ENCODE assay signal across 32 cellular contexts in genomic region chr6:43524483-43524961, GRCh38. TPM values are rescaled to one million over a fixed set of nuclear protein-coding genes. Genes with fewer than 3 reads are reported as not detected.
A peak's percentile ranks its signal among the peaks of the same experiment; 100 is the strongest.
DNase-seq lines count a peak whose midpoint lies in the region; ATAC-seq, FAIRE-seq and TF ChIP-seq lines count a peak whose summit lies in the region.
"Had no signal": no experiment of that assay in that cellular context is flagged by ENCODE, and none has a peak within 500 bp of the region (broad histone marks: within the 10 kb centered on the region; RNA-seq: fewer than 3 reads in every experiment).

No MANE protein-coding gene starts in this region.

- FAIRE-seq in GM12878 (lab: Jason Lieb, UNC) = no peak
- FAIRE-seq: A204.1, H1, pancreas, TTC549 had no signal

- TF ChIP-seq POLR2A in HCT116 (IDR thresholded peaks at IDR 0.05; ENCODE audit: borderline replicate concordance, extremely low read depth, insufficient read depth, insufficient read length) (no peak), GM12878 (IDR thresholded peaks at IDR 0.05; ENCODE audit: low read depth, low read length) (peak; percentile 63)

- H3K4me1 ChIP-seq in HCT116 (ENCODE audit: control insufficient read depth in 1 of 2, insufficient read depth in 2 of 2, low read length in 2 of 2) = no peaks in the 10 kb centered on the region
- no peaks in the 10 kb centered on the region for H3K4me1 ChIP-seq in GM12878 (ENCODE audit: control insufficient read depth, insufficient read depth, low read length)
- H3K4me1 ChIP-seq: pancreas, Peyer's patch, SJSA1, transverse colon had no signal

- BruUV-seq in HCT116 (replicated peaks; lab: Mats Ljungman, UMichigan) (no TSS peak), GM12878 (replicated peaks; lab: Mats Ljungman, UMichigan) (no TSS peak)

- DNase-seq in activated CD8-positive, alpha-beta memory T cell treated with anti-CD3 and anti-CD28 coated beads, Interleukin-2, amount 10 ng/mL, durations not matched to agents 7 days and 5 days = no peak
- DNase-seq in activated CD8-positive, alpha-beta memory T cell treated with anti-CD3 and anti-CD28 coated beads, Interleukin-2, amount 50 U/mL, for 48 hours = no peak
- DNase-seq in HCT116 (ENCODE audit: low read depth, low spot score) (no peak), GM12878 (ENCODE audit: low read depth, low spot score) (no peak), NCI-H1930 (lab: John Stamatoyannopoulos, UW) (no peak), left cardiac atrium (no peak)
- DNase-seq in stimulated activated effector memory CD8-positive, alpha-beta T cell treated with anti-CD3 and anti-CD28 coated beads, Interleukin-12 subunit alpha, Interleukin-12 subunit beta, amount 100 ng/mL, for 72 hours (ENCODE audit: low spot score in 2 of 2) = no peak
- DNase-seq: activated CD4-positive, alpha-beta T cell treated with anti-CD3 and anti-CD28 coated beads for 48 hours; activated CD8-positive, alpha-beta memory T cell treated with anti-CD3 and anti-CD28 coated beads, Interleukin-2, amount 50 U/mL, for 4 hours; activated gamma-delta T cell; amygdala; CD8-positive, alpha-beta memory T cell; foreskin melanocyte; GF-D8; left ventricle myocardium inferior; MV-4-11; NCI-H146; NCI-H2171; NCI-H510A treated with DMSO at 0.1 percent for 48 hours; nephron progenitor cell; pancreas; T-helper 1 cell; transverse colon had no signal

- RAD21 ChIA-PET in HCT116 (lab: Charles Lee; ENCODE audit: low non-redundant PET in 1 of 2, low total read pairs in 2 of 2, uncharacterized antibody in 2 of 2, unreplicated experiment in 2 of 2) = no interaction called here
- RAD21 ChIA-PET in GM12878 (lab: Charles Lee; ENCODE audit: unreplicated experiment) = no interaction called here

- SMC1A ChIA-PET in GM12878 (lab: Charles Lee; ENCODE audit: uncharacterized antibody, unreplicated experiment) = no interaction called here

- no peak overlapping the region for H3K9ac ChIP-seq in HCT116 (ENCODE audit: low read length)
- no peak overlapping the region for H3K9ac ChIP-seq in GM12878 (ENCODE audit: control insufficient read depth, insufficient read depth, low read length)

- H3K9me3 Mint-ChIP-seq in activated CD8-positive, alpha-beta memory T cell treated with anti-CD3 and anti-CD28 coated beads, Interleukin-2, amount 10 ng/mL, durations not matched to agents 7 days and 5 days (ENCODE audit: low read depth) = no peaks in the 10 kb centered on the region
- no peaks in the 10 kb centered on the region for H3K9me3 Mint-ChIP-seq in stimulated activated effector memory CD8-positive, alpha-beta T cell treated with anti-CD3 and anti-CD28 coated beads, Interleukin-12 subunit alpha, Interleukin-12 subunit beta, amount 100 ng/mL, for 72 hours
- H3K9me3 Mint-ChIP-seq: CD8-positive, alpha-beta memory T cell; nephron progenitor cell had no signal

- TF ChIP-seq RAD21 in HCT116 (IDR thresholded peaks at IDR 0.05; ENCODE audit: low read depth) (no peak), GM12878 (IDR thresholded peaks at IDR 0.05; ENCODE audit: insufficient read depth, low read depth, low read length) (no peak)

- no peak overlapping the region for H3K4me2 ChIP-seq in HCT116 (ENCODE audit: low read length)
- H3K4me2 ChIP-seq in GM12878 (ENCODE audit: control insufficient read depth, insufficient read depth) = no peak overlapping the region

- no peak overlapping the region for H3K27ac ChIP-seq in HCT116 (ENCODE audit: low read depth, low read length)
- H3K27ac ChIP-seq in GM12878 (ENCODE audit: control insufficient read depth, insufficient read depth) = no peak overlapping the region
- H3K27ac ChIP-seq: coronary artery, esophagus muscularis mucosa, left ventricle myocardium inferior, pancreas, Peyer's patch, SJSA1, transverse colon had no signal

- 91% methylated on average over 10 of the region's 10 CpGs for WGBS in GM12878 (ENCODE audit: insufficient coverage, insufficient replicate concordance, low lambda C conversion rate, missing lambda C conversion rate)

- H3K4me3 ChIP-seq in HCT116 (replicated peaks in 1 of 2; ENCODE audit: low read depth in 1 of 2, low read length in 2 of 2) = no peak overlapping the region
- H3K4me3 ChIP-seq in GM12878 = no peak overlapping the region
- H3K4me3 ChIP-seq: coronary artery, esophagus muscularis mucosa, left ventricle myocardium inferior, pancreas, Peyer's patch, SJSA1, transverse colon had no signal

- no peaks in the 10 kb centered on the region for H3K9me3 ChIP-seq in HCT116 (ENCODE audit: control insufficient read depth in 1 of 2, insufficient read depth in 1 of 2, low read depth in 1 of 2, low read length in 2 of 2)
- no peaks in the 10 kb centered on the region for H3K9me3 ChIP-seq in GM12878 (replicated peaks; ENCODE audit: control insufficient read depth, insufficient read depth, low read length)
- H3K9me3 ChIP-seq: esophagus muscularis mucosa, left ventricle myocardium inferior, pancreas, Peyer's patch, SJSA1, transverse colon had no signal

- H3K36me3 ChIP-seq in HCT116 (ENCODE audit: control insufficient read depth in 1 of 2, insufficient read depth in 2 of 2, low read length in 2 of 2) = peaks cover 67 to 94% of the 10 kb centered on the region in 2 experiments
- H3K36me3 ChIP-seq in GM12878 (ENCODE audit: control insufficient read depth in 2 of 2, insufficient read depth in 2 of 2, low read length in 1 of 2) = peaks cover 40 to 45% of the 10 kb centered on the region in 2 experiments

- H4K20me1 ChIP-seq in HCT116 (ENCODE audit: insufficient read depth) = 0 out of 2 replicates have a peak, but pooled peaks cover under 1% of the 10 kb centered on the region
- no peaks in the 10 kb centered on the region for H4K20me1 ChIP-seq in GM12878 (ENCODE audit: control insufficient read depth, insufficient read depth)

- H3K9me2 ChIP-seq in HCT116 (ENCODE audit: insufficient read depth) = no peaks in the 10 kb centered on the region

- peaks cover 66% of the 10 kb centered on the region for H3K36me3 Mint-ChIP-seq in activated CD8-positive, alpha-beta memory T cell treated with anti-CD3 and anti-CD28 coated beads, Interleukin-2, amount 10 ng/mL, durations not matched to agents 7 days and 5 days
- H3K36me3 Mint-ChIP-seq in stimulated activated effector memory CD8-positive, alpha-beta T cell treated with anti-CD3 and anti-CD28 coated beads, Interleukin-12 subunit alpha, Interleukin-12 subunit beta, amount 100 ng/mL, for 72 hours = no peaks in the 10 kb centered on the region

- intact Hi-C loops in HCT116 (cut with micrococcal nuclease) = no loop called here
- intact Hi-C loops in GM12878 (cut with micrococcal nuclease; ENCODE audit: unreplicated experiment) = no loop called here
- intact Hi-C loops in left cardiac atrium (cut with DNase I) = no loop called here

- H3K27me3 ChIP-seq in HCT116 (ENCODE audit: insufficient read depth, low read length) (no peaks in the 10 kb centered on the region), GM12878 (replicated peaks in 1 of 2; ENCODE audit: control insufficient read depth in 2 of 2, insufficient read depth in 2 of 2, low read length in 1 of 2) (no peaks in the 10 kb centered on the region)
- H3K27me3 ChIP-seq: esophagus muscularis mucosa, pancreas, Peyer's patch, SJSA1, transverse colon had no signal

- H3K4me1 Mint-ChIP-seq in activated CD8-positive, alpha-beta memory T cell treated with anti-CD3 and anti-CD28 coated beads, Interleukin-2, amount 10 ng/mL, durations not matched to agents 7 days and 5 days = peaks cover 4% of the 10 kb centered on the region
- H3K4me1 Mint-ChIP-seq in stimulated activated effector memory CD8-positive, alpha-beta T cell treated with anti-CD3 and anti-CD28 coated beads, Interleukin-12 subunit alpha, Interleukin-12 subunit beta, amount 100 ng/mL, for 72 hours = no peaks in the 10 kb centered on the region
- H3K4me1 Mint-ChIP-seq: nephron progenitor cell had no signal

- no peak for TF ChIP-seq EP300 in GM12878 (IDR thresholded peaks at IDR 0.05; ENCODE audit: borderline replicate concordance in 1 of 2, control insufficient read depth in 1 of 2, low read depth in 2 of 2, low read length in 2 of 2)

- H3K27ac Mint-ChIP-seq in activated CD8-positive, alpha-beta memory T cell treated with anti-CD3 and anti-CD28 coated beads, Interleukin-2, amount 10 ng/mL, durations not matched to agents 7 days and 5 days = peak overlapping the region; percentile 35
- peak overlapping the region; percentile 60 for H3K27ac Mint-ChIP-seq in stimulated activated effector memory CD8-positive, alpha-beta T cell treated with anti-CD3 and anti-CD28 coated beads, Interleukin-12 subunit alpha, Interleukin-12 subunit beta, amount 100 ng/mL, for 72 hours

- TF ChIP-seq CTCF in HCT116 (IDR thresholded peaks at IDR 0.05 in 2 of 3, conservative IDR thresholded peaks at IDR 0.05 in 1 of 3; ENCODE audit: borderline replicate concordance in 1 of 3, insufficient read depth in 1 of 3, low read depth in 2 of 3, low read length in 2 of 3) (no peak), GM12878 (IDR thresholded peaks at IDR 0.05 in 2 of 3, conservative IDR thresholded peaks at IDR 0.05 in 1 of 3; ENCODE audit: control insufficient read depth in 2 of 3, extremely low read depth in 1 of 3, insufficient read depth in 1 of 3, low read depth in 3 of 3, low read length in 3 of 3) (no peak)

- no peaks in the 10 kb centered on the region for H3K27me3 Mint-ChIP-seq in activated CD8-positive, alpha-beta memory T cell treated with anti-CD3 and anti-CD28 coated beads, Interleukin-2, amount 10 ng/mL, durations not matched to agents 7 days and 5 days
- H3K27me3 Mint-ChIP-seq: CD8-positive, alpha-beta memory T cell had no signal

- POLR2A ChIA-PET in HCT116 (lab: Charles Lee) (interaction anchor here (0.7 to 1.4 kb wide), 2 partner anchors 51 to 61 kb away, joined by 3 read pairs; partner anchors contain the start of genes POLH and XPO5), GM12878 (lab: Charles Lee) (interaction anchor here (0.7 to 1.5 kb wide), 2 partner anchors 13 to 175 kb away, joined by 3 to 5 read pairs; no protein-coding TSS in a partner anchor)

- H3K79me2 ChIP-seq in HCT116 (ENCODE audit: insufficient read depth, low read length) (peaks cover 23% of the 10 kb centered on the region), GM12878 (ENCODE audit: control insufficient read depth, insufficient read depth, low read length) (no peaks in the 10 kb centered on the region)

- CTCF ChIA-PET in activated CD8-positive, alpha-beta memory T cell treated with anti-CD3 and anti-CD28 coated beads, Interleukin-2, amount 10 ng/mL, durations not matched to agents 7 days and 5 days (lab: Charles Lee) = interaction anchor here (0.7 to 0.8 kb wide), 2 partner anchors 13 to 164 kb away, joined by 3 read pairs; no protein-coding TSS in a partner anchor
- CTCF ChIA-PET in HCT116 (lab: Charles Lee) (no interaction called here), GM12878 (lab: Yijun Ruan, JAX) (interaction anchor here (0.7 kb wide), 1 partner anchor 555 kb away, joined by 3 read pairs; no protein-coding TSS in a partner anchor)

- in situ Hi-C loops in GM12878 (cut with MboI) = no loop called here

- H3K4me3 Mint-ChIP-seq in activated CD8-positive, alpha-beta memory T cell treated with anti-CD3 and anti-CD28 coated beads, Interleukin-2, amount 10 ng/mL, durations not matched to agents 7 days and 5 days = no peak overlapping the region
- H3K4me3 Mint-ChIP-seq in stimulated activated effector memory CD8-positive, alpha-beta T cell treated with anti-CD3 and anti-CD28 coated beads, Interleukin-12 subunit alpha, Interleukin-12 subunit beta, amount 100 ng/mL, for 72 hours = no peak overlapping the region
- H3K4me3 Mint-ChIP-seq: CD8-positive, alpha-beta memory T cell; nephron progenitor cell had no signal

- H2AFZ ChIP-seq in HCT116 (ENCODE audit: low read depth, low read length, poor library complexity, severe bottlenecking) = no peak overlapping the region
- no peak overlapping the region for H2AFZ ChIP-seq in GM12878 (ENCODE audit: control insufficient read depth, low read depth, low read length)

- no peak for ATAC-seq in activated CD8-positive, alpha-beta memory T cell treated with anti-CD3 and anti-CD28 coated beads, Interleukin-2, amount 10 ng/mL, durations not matched to agents 7 days and 5 days
- ATAC-seq in HCT116 (no peak), GM12878 (no peak), HG02840 (IDR thresholded peaks at IDR 0.05; ENCODE audit: low FRiP score, unreplicated experiment) (no peak), left cardiac atrium (no peak)
- no peak for ATAC-seq in stimulated activated effector memory CD8-positive, alpha-beta T cell treated with anti-CD3 and anti-CD28 coated beads, Interleukin-12 subunit alpha, Interleukin-12 subunit beta, amount 100 ng/mL, for 72 hours
- ATAC-seq: pancreas had no signal

RNA-seq across cellular contexts. Expression of gene POLR1C, which starts 7.6 kb away (rescaled TPM):
- 10 to 100 TPM; 30.8 to 48.2 TPM for total RNA-seq in activated CD8-positive, alpha-beta memory T cell treated with anti-CD3 and anti-CD28 coated beads, Interleukin-2, amount 10 ng/mL, durations not matched to agents 7 days and 5 days
- total RNA-seq in HCT116 (2021; ENCODE audit: unreplicated experiment) (84.6 TPM), GM12878 (2014; rRNA removed) (40.0 and 42.8 TPM in 2 replicates), GM12878 (2014; rRNA removed; fragmentation: Illumina TruSeq; extraction: Trizol) (39.0 and 40.7 TPM in 2 replicates), GM12878 (2021) (48.9 and 51.2 TPM in 2 replicates), left cardiac atrium (10 to 100 TPM; 17.8 to 28.3 TPM)
- polyA plus RNA-seq in HCT116 (2012) = 66.5 and 85.7 TPM in 2 replicates
- total RNA-seq in GM12878 (2013; cell fraction: nucleolus; rRNA removed) = 64.7 and 70.1 TPM in 2 replicates
- polyA plus RNA-seq in GM12878 (2011; ENCODE audit: low read depth) = 46.5 TPM
- polyA plus RNA-seq in GM12878 (2011; rRNA removed) (93.5 and 108 TPM in 2 replicates), GM12878 (2014; fragmentation: Illumina TruSeq; extraction: Trizol) (63.9 and 96.9 TPM in 2 replicates), GM12878 (2014; fragmentation: Nextera tagmentation; extraction: Ambion mirVana) (100 to 1,000 TPM; 164 to 180 TPM), GM12878 (2014; rRNA removed) (51.2 and 53.9 TPM in 2 replicates), GM12878 (2016; fragmentation: Nextera tagmentation; extraction: Ambion mirVana) (10 to 100 TPM; 68.5 to 72.1 TPM)
- polyA plus RNA-seq in GM12878 (2011; cell fraction: cytosol; rRNA removed) = 73.3 and 83.3 TPM in 2 replicates
- 116 and 136 TPM in 2 replicates for polyA plus RNA-seq in GM12878 (2011; cell fraction: nucleus; rRNA removed)
- polyA plus RNA-seq in GM12878 (2012) = 43.7 and 55.9 TPM in 2 replicates
- 63.9 and 89.8 TPM in 2 replicates for polyA minus RNA-seq in GM12878 (2011; rRNA and poly(A)+ RNA removed)
- polyA minus RNA-seq in GM12878 (2011; cell fraction: cytosol; rRNA and poly(A)+ RNA removed) = 14.0 and 19.0 TPM in 2 replicates
- 19.8 and 20.5 TPM in 2 replicates for polyA minus RNA-seq in GM12878 (2011; cell fraction: nucleus; rRNA and poly(A)+ RNA removed)

RNA-seq across cellular contexts. Expression of gene YIPF3, which starts 7.8 kb away (rescaled TPM):
- 10 to 100 TPM; 50.9 to 56.3 TPM for total RNA-seq in activated CD8-positive, alpha-beta memory T cell treated with anti-CD3 and anti-CD28 coated beads, Interleukin-2, amount 10 ng/mL, durations not matched to agents 7 days and 5 days
- total RNA-seq in HCT116 (2021; ENCODE audit: unreplicated experiment) = 84.5 TPM
- polyA plus RNA-seq in HCT116 (2012) = 112 and 118 TPM in 2 replicates
- total RNA-seq in GM12878 (2013; cell fraction: nucleolus; rRNA removed) = 44.9 and 46.2 TPM in 2 replicates
- 45.0 and 46.5 TPM in 2 replicates for total RNA-seq in GM12878 (2014; rRNA removed)
- total RNA-seq in GM12878 (2014; rRNA removed; fragmentation: Illumina TruSeq; extraction: Trizol) = 20.2 and 20.5 TPM in 2 replicates
- 43.0 and 47.6 TPM in 2 replicates for total RNA-seq in GM12878 (2021)
- polyA plus RNA-seq in GM12878 (2011; ENCODE audit: low read depth) = 29.7 TPM
- 38.2 and 88.8 TPM in 2 replicates for polyA plus RNA-seq in GM12878 (2011; rRNA removed)
- polyA plus RNA-seq in GM12878 (2011; cell fraction: cytosol; rRNA removed) = 59.6 and 67.2 TPM in 2 replicates
- polyA plus RNA-seq in GM12878 (2011; cell fraction: nucleus; rRNA removed) = 129 and 158 TPM in 2 replicates
- 48.1 and 48.5 TPM in 2 replicates for polyA plus RNA-seq in GM12878 (2012)
- polyA plus RNA-seq in GM12878 (2014; fragmentation: Illumina TruSeq; extraction: Trizol) = 33.5 and 42.4 TPM in 2 replicates
- 10 to 100 TPM; 25.0 to 29.8 TPM for polyA plus RNA-seq in GM12878 (2014; fragmentation: Nextera tagmentation; extraction: Ambion mirVana)
- polyA plus RNA-seq in GM12878 (2014; rRNA removed) = 36.6 and 44.3 TPM in 2 replicates
- polyA plus RNA-seq in GM12878 (2016; fragmentation: Nextera tagmentation; extraction: Ambion mirVana) = 10 to 100 TPM; 60.4 TPM
- polyA minus RNA-seq in GM12878 (2011; rRNA and poly(A)+ RNA removed) = 80.2 and 138 TPM in 2 replicates
- polyA minus RNA-seq in GM12878 (2011; cell fraction: cytosol; rRNA and poly(A)+ RNA removed) = 14.8 and 20.0 TPM in 2 replicates
- polyA minus RNA-seq in GM12878 (2011; cell fraction: nucleus; rRNA and poly(A)+ RNA removed) = 35.5 and 44.6 TPM in 2 replicates
- total RNA-seq in left cardiac atrium = 10 to 100 TPM; 64.4 to 73.5 TPM

RNA-seq across cellular contexts. Expression of gene LRRC73, which starts 14.4 kb away (rescaled TPM):
- total RNA-seq in activated CD8-positive, alpha-beta memory T cell treated with anti-CD3 and anti-CD28 coated beads, Interleukin-2, amount 10 ng/mL, durations not matched to agents 7 days and 5 days = under 1 TPM in 1 of 2 experiments, not detected in 1; 0.09 TPM
- 1.2 TPM for total RNA-seq in HCT116 (2021; ENCODE audit: unreplicated experiment)
- 0.65 and 0.97 TPM in 2 replicates for polyA plus RNA-seq in HCT116 (2012)
- total RNA-seq in GM12878 (2013; cell fraction: nucleolus; rRNA removed) = 0.23 and 0.51 TPM in 2 replicates
- not detected in 2 replicates for total RNA-seq in GM12878 (2014; rRNA removed)
- not detected in 2 replicates for total RNA-seq in GM12878 (2014; rRNA removed; fragmentation: Illumina TruSeq; extraction: Trizol)
- total RNA-seq in GM12878 (2021) = 0.13 and 0.19 TPM in 2 replicates
- polyA plus RNA-seq in GM12878 (2011; ENCODE audit: low read depth) = not detected
- not detected in 2 replicates for polyA plus RNA-seq in GM12878 (2011; rRNA removed)
- 0.03 TPM in 2 replicates for polyA plus RNA-seq in GM12878 (2011; cell fraction: cytosol; rRNA removed)
- polyA plus RNA-seq in GM12878 (2011; cell fraction: nucleus; rRNA removed) = 0.09 and 0.15 TPM in 2 replicates
- not detected in 2 replicates for polyA plus RNA-seq in GM12878 (2012)
- polyA plus RNA-seq in GM12878 (2014; fragmentation: Illumina TruSeq; extraction: Trizol) = not detected in 2 replicates
- not detected for polyA plus RNA-seq in GM12878 (2014; fragmentation: Nextera tagmentation; extraction: Ambion mirVana)
- polyA plus RNA-seq in GM12878 (2014; rRNA removed) = 0.09 TPM in 1 of 2 replicates, not detected in the other
- polyA plus RNA-seq in GM12878 (2016; fragmentation: Nextera tagmentation; extraction: Ambion mirVana) = not detected
- 0.15 TPM in 1 of 2 replicates, not detected in the other for polyA minus RNA-seq in GM12878 (2011; rRNA and poly(A)+ RNA removed)
- polyA minus RNA-seq in GM12878 (2011; cell fraction: cytosol; rRNA and poly(A)+ RNA removed) = not detected in 2 replicates
- 0.60 and 0.86 TPM in 2 replicates for polyA minus RNA-seq in GM12878 (2011; cell fraction: nucleus; rRNA and poly(A)+ RNA removed)
- 1 to 10 TPM in 1 of 2 donors, under 1 TPM in 1; 0.50 to 1.2 TPM for total RNA-seq in left cardiac atrium
- total RNA-seq: mononuclear cell, SJSA1 had no signal
- polyA plus RNA-seq: CD8-positive, alpha-beta memory T cell had no signal

RNA-seq across cellular contexts. Expression of gene TJAP1, which starts 47.2 kb away (rescaled TPM):
- 10 to 100 TPM; 41.1 to 41.8 TPM for total RNA-seq in activated CD8-positive, alpha-beta memory T cell treated with anti-CD3 and anti-CD28 coated beads, Interleukin-2, amount 10 ng/mL, durations not matched to agents 7 days and 5 days
- total RNA-seq in HCT116 (2021; ENCODE audit: unreplicated experiment) (45.2 TPM), GM12878 (2014; rRNA removed) (13.6 and 15.8 TPM in 2 replicates), GM12878 (2014; rRNA removed; fragmentation: Illumina TruSeq; extraction: Trizol) (6.2 and 8.1 TPM in 2 replicates), GM12878 (2021) (22.6 and 26.5 TPM in 2 replicates), left cardiac atrium (10 to 100 TPM; 17.4 to 18.3 TPM)
- 29.1 and 32.0 TPM in 2 replicates for polyA plus RNA-seq in HCT116 (2012)
- 21.5 and 21.7 TPM in 2 replicates for total RNA-seq in GM12878 (2013; cell fraction: nucleolus; rRNA removed)
- 9.2 TPM for polyA plus RNA-seq in GM12878 (2011; ENCODE audit: low read depth)
- polyA plus RNA-seq in GM12878 (2011; rRNA removed) (10.8 and 18.0 TPM in 2 replicates), GM12878 (2014; fragmentation: Illumina TruSeq; extraction: Trizol) (7.0 and 13.9 TPM in 2 replicates), GM12878 (2014; fragmentation: Nextera tagmentation; extraction: Ambion mirVana) (under 1 TPM; 0.11 to 0.42 TPM), GM12878 (2014; rRNA removed) (18.9 and 23.9 TPM in 2 replicates), GM12878 (2016; fragmentation: Nextera tagmentation; extraction: Ambion mirVana) (10 to 100 TPM; 10.0 to 11.7 TPM)
- polyA plus RNA-seq in GM12878 (2011; cell fraction: cytosol; rRNA removed) = 16.8 and 18.8 TPM in 2 replicates
- 70.5 and 83.5 TPM in 2 replicates for polyA plus RNA-seq in GM12878 (2011; cell fraction: nucleus; rRNA removed)
- polyA plus RNA-seq in GM12878 (2012) = 14.3 and 17.2 TPM in 2 replicates
- polyA minus RNA-seq in GM12878 (2011; rRNA and poly(A)+ RNA removed) = 9.9 and 12.4 TPM in 2 replicates
- polyA minus RNA-seq in GM12878 (2011; cell fraction: cytosol; rRNA and poly(A)+ RNA removed) = 3.2 and 6.5 TPM in 2 replicates
- 10.3 and 15.7 TPM in 2 replicates for polyA minus RNA-seq in GM12878 (2011; cell fraction: nucleus; rRNA and poly(A)+ RNA removed)

RNA-seq across cellular contexts. Expression of gene XPO5, which starts 51.3 kb away (rescaled TPM):
- 100 to 1,000 TPM in 1 of 2 experiments, 10 to 100 TPM in 1; 83.2 to 105 TPM for total RNA-seq in activated CD8-positive, alpha-beta memory T cell treated with anti-CD3 and anti-CD28 coated beads, Interleukin-2, amount 10 ng/mL, durations not matched to agents 7 days and 5 days
- total RNA-seq in HCT116 (2021; ENCODE audit: unreplicated experiment) = 77.4 TPM
- 34.6 and 36.6 TPM in 2 replicates for polyA plus RNA-seq in HCT116 (2012)
- total RNA-seq in GM12878 (2013; cell fraction: nucleolus; rRNA removed) = 100 and 112 TPM in 2 replicates
- 42.1 and 55.9 TPM in 2 replicates for total RNA-seq in GM12878 (2014; rRNA removed)
- total RNA-seq in GM12878 (2014; rRNA removed; fragmentation: Illumina TruSeq; extraction: Trizol) = 33.3 and 34.3 TPM in 2 replicates
- 56.9 and 76.0 TPM in 2 replicates for total RNA-seq in GM12878 (2021)
- polyA plus RNA-seq in GM12878 (2011; ENCODE audit: low read depth) = 25.1 TPM
- 56.8 and 68.5 TPM in 2 replicates for polyA plus RNA-seq in GM12878 (2011; rRNA removed)
- 59.5 and 68.4 TPM in 2 replicates for polyA plus RNA-seq in GM12878 (2011; cell fraction: cytosol; rRNA removed)
- polyA plus RNA-seq in GM12878 (2011; cell fraction: nucleus; rRNA removed) = 79.3 and 85.6 TPM in 2 replicates
- 22.9 and 24.5 TPM in 2 replicates for polyA plus RNA-seq in GM12878 (2012)
- 40.2 and 48.0 TPM in 2 replicates for polyA plus RNA-seq in GM12878 (2014; fragmentation: Illumina TruSeq; extraction: Trizol)
- polyA plus RNA-seq in GM12878 (2014; fragmentation: Nextera tagmentation; extraction: Ambion mirVana) = 10 to 100 TPM; 11.3 to 21.7 TPM
- 41.0 and 41.1 TPM in 2 replicates for polyA plus RNA-seq in GM12878 (2014; rRNA removed)
- polyA plus RNA-seq in GM12878 (2016; fragmentation: Nextera tagmentation; extraction: Ambion mirVana) = 10 to 100 TPM; 38.2 to 49.6 TPM
- 68.9 and 82.4 TPM in 2 replicates for polyA minus RNA-seq in GM12878 (2011; rRNA and poly(A)+ RNA removed)
- 20.8 and 31.5 TPM in 2 replicates for polyA minus RNA-seq in GM12878 (2011; cell fraction: cytosol; rRNA and poly(A)+ RNA removed)
- polyA minus RNA-seq in GM12878 (2011; cell fraction: nucleus; rRNA and poly(A)+ RNA removed) = 46.1 and 87.2 TPM in 2 replicates
- 10 to 100 TPM; 13.3 to 19.9 TPM for total RNA-seq in left cardiac atrium
